Comparison of ENCODE assay signal across 9 cellular contexts in genomic region chr11:8604078-8604723, GRCh38. TPM values are rescaled to one million over a fixed set of nuclear protein-coding genes. Genes with fewer than 3 reads are reported as not detected.
DNase-seq lines count a peak whose midpoint lies in the region; ATAC-seq and TF ChIP-seq lines count a peak whose summit lies in the region.
"Had no signal": no experiment of that assay in that cellular context is flagged by ENCODE, and none has a peak within 500 bp of the region (broad histone marks: within the 10 kb centered on the region; RNA-seq: fewer than 3 reads in every experiment).

No MANE protein-coding gene starts in this region.

- peak; percentile 85 for TF ChIP-seq CTCF in endothelial cell (IDR thresholded peaks at IDR 0.05; ENCODE audit: unreplicated experiment)

- H3K4me3 Mint-ChIP-seq in endothelial cell (ENCODE audit: unreplicated experiment) = no peak overlapping the region
- no peak overlapping the region for H3K4me3 Mint-ChIP-seq in naive thymus-derived CD8-positive, alpha-beta T cell
- no peak overlapping the region for H3K4me3 Mint-ChIP-seq in effector memory CD8-positive, alpha-beta T cell
- H3K4me3 Mint-ChIP-seq: activated naive CD4-positive, alpha-beta T cell treated with anti-CD3 and anti-CD28 coated beads, Interleukin-2, amount 50 U/mL, for 24 hours had no signal

- no peaks in the 10 kb centered on the region for H3K27me3 Mint-ChIP-seq in endothelial cell (ENCODE audit: unreplicated experiment)
- H3K27me3 Mint-ChIP-seq in naive thymus-derived CD8-positive, alpha-beta T cell = peaks cover 10 to 25% (median 22%) of the 10 kb centered on the region in 5 donors
- peaks cover 41 to 48% of the 10 kb centered on the region in 2 donors for H3K27me3 Mint-ChIP-seq in effector memory CD8-positive, alpha-beta T cell

- DNase-seq in GM04503 (ENCODE audit: low read depth) (peak; percentile 100), HuH-7 (ENCODE audit: low spot score) (peak; percentile 66), SW480 (ENCODE audit: low spot score) (peak; percentile 32), endothelial cell (ENCODE audit: low spot score) (peak; percentile 68), aorta (peak; percentile 67 to 82)
- peak in 1 of 10 donors; percentile 10 for DNase-seq in naive thymus-derived CD8-positive, alpha-beta T cell
- no peak for DNase-seq in effector memory CD8-positive, alpha-beta T cell

- H3K27ac Mint-ChIP-seq in endothelial cell (ENCODE audit: unreplicated experiment) = no peak overlapping the region
- H3K27ac Mint-ChIP-seq in naive thymus-derived CD8-positive, alpha-beta T cell = no peak overlapping the region
- no peak overlapping the region for H3K27ac Mint-ChIP-seq in effector memory CD8-positive, alpha-beta T cell
- H3K27ac Mint-ChIP-seq: activated naive CD4-positive, alpha-beta T cell treated with anti-CD3 and anti-CD28 coated beads, Interleukin-2, amount 50 U/mL, for 24 hours had no signal

- POLR2A ChIA-PET in naive thymus-derived CD8-positive, alpha-beta T cell (lab: Charles Lee) = no interaction called here

- no peaks in the 10 kb centered on the region for H3K36me3 Mint-ChIP-seq in endothelial cell (ENCODE audit: low read depth, unreplicated experiment)
- no peaks in the 10 kb centered on the region for H3K36me3 Mint-ChIP-seq in naive thymus-derived CD8-positive, alpha-beta T cell
- no peaks in the 10 kb centered on the region for H3K36me3 Mint-ChIP-seq in effector memory CD8-positive, alpha-beta T cell (ENCODE audit: insufficient read depth)

- H3K9me3 Mint-ChIP-seq in endothelial cell (ENCODE audit: unreplicated experiment) = no peaks in the 10 kb centered on the region
- H3K9me3 Mint-ChIP-seq in naive thymus-derived CD8-positive, alpha-beta T cell = no peaks in the 10 kb centered on the region
- H3K9me3 Mint-ChIP-seq in effector memory CD8-positive, alpha-beta T cell = no peaks in the 10 kb centered on the region
- H3K9me3 Mint-ChIP-seq: activated naive CD4-positive, alpha-beta T cell treated with anti-CD3 and anti-CD28 coated beads, Interleukin-2, amount 50 U/mL, for 24 hours had no signal

- H3K9me3 ChIP-seq in aorta (ENCODE audit: control insufficient read depth, low read length) = no peaks in the 10 kb centered on the region

- no peaks in the 10 kb centered on the region for H3K27me3 ChIP-seq in aorta (ENCODE audit: control insufficient read depth in 1 of 2, insufficient read depth in 2 of 2, low read length in 1 of 2)

- H3K36me3 ChIP-seq in aorta (ENCODE audit: control insufficient read depth in 1 of 2, insufficient read depth in 2 of 2, low read length in 1 of 2) = no peaks in the 10 kb centered on the region

- peaks cover 9% of the 10 kb centered on the region for H3K4me1 Mint-ChIP-seq in endothelial cell (ENCODE audit: unreplicated experiment)
- no peaks in the 10 kb centered on the region for H3K4me1 Mint-ChIP-seq in naive thymus-derived CD8-positive, alpha-beta T cell
- no peaks in the 10 kb centered on the region for H3K4me1 Mint-ChIP-seq in effector memory CD8-positive, alpha-beta T cell (ENCODE audit: low read depth in 2 of 2)
- H3K4me1 Mint-ChIP-seq: activated naive CD4-positive, alpha-beta T cell treated with anti-CD3 and anti-CD28 coated beads, Interleukin-2, amount 50 U/mL, for 24 hours had no signal

- no peaks in the 10 kb centered on the region for H3K4me1 ChIP-seq in aorta (ENCODE audit: control insufficient read depth in 1 of 2, insufficient read depth in 2 of 2, low read length in 2 of 2)

- no peak overlapping the region for H3K4me3 ChIP-seq in aorta (ENCODE audit: low read length in 2 of 2)

- WGBS in aorta, 2 donors = 13 to 14% methylated on average over 9 of the region's 9 CpGs

- no peak overlapping the region for H3K27ac ChIP-seq in aorta (ENCODE audit: low read depth in 1 of 2, low read length in 2 of 2)

- intact Hi-C loops in aorta (cut with DNase I) = no loop called here

- ATAC-seq in GM21515 (IDR thresholded peaks at IDR 0.05; ENCODE audit: unreplicated experiment) = peak; percentile 87
- ATAC-seq in naive thymus-derived CD8-positive, alpha-beta T cell = peak; percentile 39 to 43
- ATAC-seq in aorta (ENCODE audit: low FRiP score) = peak; percentile 83
- no peak for ATAC-seq in effector memory CD8-positive, alpha-beta T cell (replicated peaks)

RNA-seq across cellular contexts. Expression of gene STK33, which starts 10.2 kb away (rescaled TPM):
- 17.9 TPM for total RNA-seq in endothelial cell (ENCODE audit: unreplicated experiment)
- total RNA-seq in naive thymus-derived CD8-positive, alpha-beta T cell = 1 to 10 TPM; 1.3 to 1.8 TPM
- polyA plus RNA-seq in naive thymus-derived CD8-positive, alpha-beta T cell = 1 to 10 TPM in 2 of 3 donors, under 1 TPM in 1; 0.74 to 2.3 (median 1.3) TPM
- 1 to 10 TPM in 1 of 2 donors, under 1 TPM in 1; 0.88 to 3.8 TPM for total RNA-seq in aorta
- polyA plus RNA-seq in aorta = 1 to 10 TPM in 1 of 2 donors, under 1 TPM in 1; 0.10 to 2.3 TPM

Comparison
In these comparisons a context has a peak if more than half of its experiments do, and no peak if none do; other contexts are left out.
1. DNase-seq: peak in GM04503 (single experiment), HuH-7 (single experiment), SW480 (single experiment), endothelial cell (single experiment) and aorta (2 of 2); none in effector memory CD8-positive, alpha-beta T cell (0 of 3).